Comparison of ENCODE assay signal across 8 cellular contexts in genomic region chr5:80082731-80083114, GRCh38. TPM values are rescaled to one million over a fixed set of nuclear protein-coding genes. Genes with fewer than 3 reads are reported as not detected.
DNase-seq lines count a peak whose midpoint lies in the region; ATAC-seq and TF ChIP-seq lines count a peak whose summit lies in the region.

No MANE protein-coding gene starts in this region.

- H3K27me3 ChIP-seq in CD4-positive, CD25-positive, alpha-beta regulatory T cell (ENCODE audit: control insufficient read depth, insufficient read depth, low read length) = no peaks in the 10 kb centered on the region
- H3K27me3 ChIP-seq in PC-3 (ENCODE audit: low read length) = no peaks in the 10 kb centered on the region

- no peaks in the 10 kb centered on the region for H4K20me1 ChIP-seq in PC-3 (ENCODE audit: low read length)

- POLR2A ChIA-PET in PC-3 (lab: Charles Lee; ENCODE audit: unreplicated experiment) = no interaction called here

- intact Hi-C loops in PC-3 (cut with micrococcal nuclease) = loop anchor here (1.0 to 10.0 kb wide), 6 partner anchors 91 to 1062 kb away; partner anchors contain the start of gene MTX3
- intact Hi-C loops in Right ventricle myocardium inferior (cut with DNase I) = loop anchor here (5.0 to 10.0 kb wide), 4 partner anchors 90 to 1058 kb away; partner anchors contain the start of gene MTX3
- intact Hi-C loops in posterior cingulate gyrus (cut with DNase I) = loop anchor here (5.0 kb wide), 4 partner anchors 225 to 1060 kb away; partner anchors contain the start of gene HOMER1

- peak in 1 of 2 donors; percentile 43 for ATAC-seq in CD4-positive, CD25-positive, alpha-beta regulatory T cell (ENCODE audit: low read depth in 2 of 2)
- ATAC-seq in PC-3 (peak; percentile 77), Right ventricle myocardium inferior (peak; percentile 86), HG03378 (IDR thresholded peaks at IDR 0.05; ENCODE audit: unreplicated experiment) (no peak), GM19328 (IDR thresholded peaks at IDR 0.05; ENCODE audit: unreplicated experiment) (no peak)

- H3K27ac Mint-ChIP-seq in CD4-positive, CD25-positive, alpha-beta regulatory T cell = no peak overlapping the region
- H3K27ac Mint-ChIP-seq in activated naive CD8-positive, alpha-beta T cell = peak overlapping the region; percentile 88

- CTCF ChIA-PET in PC-3 (lab: Charles Lee) = interaction anchor here (0.6 to 1.5 kb wide), 9 partner anchors 9 to 1062 kb away, joined by 3 to 13 read pairs (median 4); no protein-coding TSS in a partner anchor

- peak; percentile 88 for TF ChIP-seq CTCF in PC-3 (conservative IDR thresholded peaks at IDR 0.05; ENCODE audit: low read depth, low read length)

- no peaks in the 10 kb centered on the region for H3K9me3 Mint-ChIP-seq in CD4-positive, CD25-positive, alpha-beta regulatory T cell
- H3K9me3 Mint-ChIP-seq in activated naive CD8-positive, alpha-beta T cell (ENCODE audit: low read depth) = no peaks in the 10 kb centered on the region

- no peaks in the 10 kb centered on the region for H3F3A ChIP-seq in PC-3 (ENCODE audit: low read length, unreplicated experiment)

- H3K9me3 ChIP-seq in CD4-positive, CD25-positive, alpha-beta regulatory T cell (ENCODE audit: control insufficient read depth in 2 of 2, low read length in 2 of 2) = no peaks in the 10 kb centered on the region
- no peaks in the 10 kb centered on the region for H3K9me3 ChIP-seq in PC-3 (ENCODE audit: low read length)

- peak overlapping the region; percentile 65 for H3K4me3 ChIP-seq in CD4-positive, CD25-positive, alpha-beta regulatory T cell (ENCODE audit: low read depth, low read length)
- peak overlapping the region; percentile 62 for H3K4me3 ChIP-seq in PC-3 (ENCODE audit: low read length)

- no peaks in the 10 kb centered on the region for H3K79me2 ChIP-seq in PC-3 (ENCODE audit: low read length)

- no TSS peak for BruUV-seq in PC-3 (replicated peaks; lab: Mats Ljungman, UMichigan)

- H3K36me3 ChIP-seq in CD4-positive, CD25-positive, alpha-beta regulatory T cell (ENCODE audit: control insufficient read depth, insufficient read depth, low read length) = no peaks in the 10 kb centered on the region
- H3K36me3 ChIP-seq in PC-3 (ENCODE audit: low read depth, low read length) = no peaks in the 10 kb centered on the region

- H3K36me3 Mint-ChIP-seq in CD4-positive, CD25-positive, alpha-beta regulatory T cell = no peaks in the 10 kb centered on the region
- H3K36me3 Mint-ChIP-seq in activated naive CD8-positive, alpha-beta T cell = peaks cover 7% of the 10 kb centered on the region

- peak overlapping the region; percentile 90 for H3K4me2 ChIP-seq in PC-3 (ENCODE audit: low read length)

- no peaks in the 10 kb centered on the region for H3K9me2 ChIP-seq in PC-3 (replicated peaks; ENCODE audit: low read length)

- peaks cover 4 to 14% (median 6%) of the 10 kb centered on the region in 4 donors for H3K4me1 Mint-ChIP-seq in CD4-positive, CD25-positive, alpha-beta regulatory T cell
- H3K4me1 Mint-ChIP-seq in activated naive CD8-positive, alpha-beta T cell (ENCODE audit: low read depth) = peaks cover 8% of the 10 kb centered on the region

- peaks cover 9% of the 10 kb centered on the region for H3K4me1 ChIP-seq in CD4-positive, CD25-positive, alpha-beta regulatory T cell (ENCODE audit: control insufficient read depth, insufficient read depth, low read length, poor library complexity, severe bottlenecking)
- H3K4me1 ChIP-seq in PC-3 (ENCODE audit: insufficient read depth, low read length) = no peaks in the 10 kb centered on the region; the same call in 1 of the 2 replicates

- H2AFZ ChIP-seq in PC-3 (ENCODE audit: low read length) = peak overlapping the region; percentile 82

- H3K27ac ChIP-seq in CD4-positive, CD25-positive, alpha-beta regulatory T cell (ENCODE audit: insufficient read depth, low read length, poor library complexity, severe bottlenecking) = no peak overlapping the region
- no peak overlapping the region for H3K27ac ChIP-seq in PC-3 (ENCODE audit: low read length)

- H3K9ac ChIP-seq in PC-3 (ENCODE audit: low read length) = 0 out of 2 replicates have a peak overlapping the region, but pooled peaks have one; percentile 14

- H3K4me3 Mint-ChIP-seq in CD4-positive, CD25-positive, alpha-beta regulatory T cell = peak overlapping the region in 2 of 4 donors; percentile 84 to 85
- H3K4me3 Mint-ChIP-seq in activated naive CD8-positive, alpha-beta T cell = peak overlapping the region; percentile 76

- DNase-seq in CD4-positive, CD25-positive, alpha-beta regulatory T cell = peak; percentile 14 to 67 (median 49)
- DNase-seq in HT1080 (ENCODE audit: low read depth) = peak; percentile 54
- DNase-seq in PC-3 = peak; percentile 73
- peak; percentile 86 for DNase-seq in Right ventricle myocardium inferior (ENCODE audit: missing footprints)
- peak; percentile 63 to 96 (median 76) for DNase-seq in posterior cingulate gyrus

- peaks cover 4% of the 10 kb centered on the region for H3K27me3 Mint-ChIP-seq in CD4-positive, CD25-positive, alpha-beta regulatory T cell
- H3K27me3 Mint-ChIP-seq in activated naive CD8-positive, alpha-beta T cell = no peaks in the 10 kb centered on the region

RNA-seq across cellular contexts. Expression of gene THBS4, which starts 47.6 kb away (rescaled TPM):
- not detected for total RNA-seq in CD4-positive, CD25-positive, alpha-beta regulatory T cell
- polyA plus RNA-seq in CD4-positive, CD25-positive, alpha-beta regulatory T cell = not detected
- total RNA-seq in HT1080 (2014; rRNA removed; shearing (Covaris generic)) = 0.53 and 2.0 TPM in 2 replicates
- 1.0 and 1.3 TPM in 2 replicates for polyA plus RNA-seq in HT1080 (2015; cell fraction: cytosol; rRNA removed)
- 3.1 and 4.1 TPM in 2 replicates for polyA plus RNA-seq in HT1080 (2015; cell fraction: nucleus; rRNA removed)
- total RNA-seq in PC-3 (2014; rRNA removed) = 0.29 TPM in 1 of 2 replicates, not detected in the other
- total RNA-seq in Right ventricle myocardium inferior = 32.9 TPM

Comparison
In these comparisons a context has a peak if more than half of its experiments do, and no peak if none do; other contexts are left out.
1. ATAC-seq: peak in PC-3 (single experiment) and Right ventricle myocardium inferior (single experiment); none in HG03378 (single experiment) and GM19328 (single experiment).
2. RNA of gene THBS4, which starts 47.6 kb away (total RNA-seq): 32.9 TPM in Right ventricle myocardium inferior (single experiment); 0.53 to 2.0 TPM in HT1080, 0.29 TPM in PC-3 and not detected in CD4-positive, CD25-positive, alpha-beta regulatory T cell (single experiment); every median in the first group is over 10 times any median in the second.
3. Peak in every context shown above with its lines, with median percentiles within 50 percentile points of each other: DNase-seq.